ENCODE assay signal across 8 cellular contexts in the genomic region with DNA sequence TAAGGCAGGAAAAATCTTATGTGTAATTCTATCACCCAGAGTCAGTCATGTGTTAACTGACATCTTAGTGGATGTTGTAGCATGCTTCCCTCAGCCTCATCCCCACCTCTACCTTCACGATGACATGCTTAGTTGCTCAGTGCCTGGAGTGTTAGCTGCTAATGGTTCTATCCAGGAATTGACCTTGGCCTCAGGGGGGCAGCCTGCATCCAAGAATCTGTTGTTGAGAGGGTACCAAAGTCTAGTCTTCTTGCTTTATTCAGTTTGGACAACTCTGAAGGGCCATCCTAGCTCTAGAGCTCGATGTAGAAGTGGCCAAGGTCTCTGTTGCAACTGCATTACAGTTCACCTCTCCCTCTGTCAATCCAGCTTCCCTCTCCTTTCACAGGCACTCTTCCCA.
DNase-seq lines count a peak whose midpoint lies in the region; TF ChIP-seq lines count a peak whose summit lies in the region.

No MANE protein-coding gene starts in this region.

- H3K79me2 ChIP-seq in OCI-LY1 (ENCODE audit: insufficient read depth, low read length) = no peaks in the 10 kb centered on the region

- no peaks in the 10 kb centered on the region for H4K20me1 ChIP-seq in OCI-LY1 (ENCODE audit: insufficient read depth, low read length)

- no peak overlapping the region for H3K27ac ChIP-seq in OCI-LY1 (ENCODE audit: low read depth, low read length, poor library complexity, severe bottlenecking)
- H3K27ac ChIP-seq in coronary artery = no peak overlapping the region

- no peaks in the 10 kb centered on the region for H3K9me3 Mint-ChIP-seq in activated CD4-positive, alpha-beta T cell treated with anti-CD3 and anti-CD28 coated beads, Interleukin-2, amount 10 ng/mL, durations not matched to agents 24 days and 14 days
- H3K9me3 Mint-ChIP-seq in neural crest cell (no peaks in the 10 kb centered on the region), mesothelial cell of epicardium (peaks cover 7% of the 10 kb centered on the region)

- DNase-seq in activated CD4-positive, alpha-beta T cell treated with anti-CD3 and anti-CD28 coated beads, Interleukin-2, amount 10 ng/mL, durations not matched to agents 24 days and 14 days = peak; percentile 52
- DNase-seq in activated CD4-positive, alpha-beta T cell treated with anti-CD3 and anti-CD28 coated beads, Interleukin-2, amount 50 U/mL, for 4 hours = no peak
- DNase-seq in epithelial cell of proximal tubule (ENCODE audit: low read depth) = no peak
- peak; percentile 14 for DNase-seq in neural crest cell (ENCODE audit: low read depth, low spot score)
- DNase-seq in GF-D8 (lab: John Stamatoyannopoulos, UW) = no peak
- no peak for DNase-seq in mesothelial cell of epicardium (ENCODE audit: low spot score in 2 of 2, unreplicated experiment in 2 of 2)
- no peak for DNase-seq in coronary artery (ENCODE audit: low spot score)

- no peaks in the 10 kb centered on the region for H3K4me1 Mint-ChIP-seq in activated CD4-positive, alpha-beta T cell treated with anti-CD3 and anti-CD28 coated beads, Interleukin-2, amount 10 ng/mL, durations not matched to agents 24 days and 14 days
- peaks cover 5% of the 10 kb centered on the region for H3K4me1 Mint-ChIP-seq in neural crest cell
- no peaks in the 10 kb centered on the region for H3K4me1 Mint-ChIP-seq in mesothelial cell of epicardium

- H2AFZ ChIP-seq in OCI-LY1 (ENCODE audit: low read length) = no peak overlapping the region

- no peaks in the 10 kb centered on the region for H3K9me2 ChIP-seq in OCI-LY1 (ENCODE audit: low read depth, low read length)

- no peaks in the 10 kb centered on the region for H3K27me3 ChIP-seq in OCI-LY1 (ENCODE audit: insufficient read depth, low read length)

- TF ChIP-seq CTCF in OCI-LY1 (IDR thresholded peaks at IDR 0.05; ENCODE audit: low read length) (peak; percentile 41; the same call in 1 of the 2 replicates), epithelial cell of proximal tubule (conservative IDR thresholded peaks at IDR 0.05; ENCODE audit: low read depth, low read length) (peak; percentile 57), neural crest cell (conservative IDR thresholded peaks at IDR 0.05) (peak; percentile 41), mesothelial cell of epicardium (IDR thresholded peaks at IDR 0.05; ENCODE audit: unreplicated experiment) (no peak), coronary artery (IDR thresholded peaks at IDR 0.05) (no peak)

- H3K4me3 ChIP-seq in OCI-LY1 (ENCODE audit: low read depth, low read length, poor library complexity, severe bottlenecking) (no peak overlapping the region), epithelial cell of proximal tubule (ENCODE audit: low read depth, low read length) (no peak overlapping the region), coronary artery (no peak overlapping the region)

- H3K9ac ChIP-seq in OCI-LY1 (ENCODE audit: low read length) = no peak overlapping the region

- H3K4me1 ChIP-seq in OCI-LY1 (ENCODE audit: insufficient read depth, low read length, severe bottlenecking) = no peaks in the 10 kb centered on the region

- H3K4me3 Mint-ChIP-seq in activated CD4-positive, alpha-beta T cell treated with anti-CD3 and anti-CD28 coated beads, Interleukin-2, amount 10 ng/mL, durations not matched to agents 24 days and 14 days = no peak overlapping the region
- H3K4me3 Mint-ChIP-seq in neural crest cell (no peak overlapping the region), mesothelial cell of epicardium (no peak overlapping the region)

- H3K27me3 Mint-ChIP-seq in activated CD4-positive, alpha-beta T cell treated with anti-CD3 and anti-CD28 coated beads, Interleukin-2, amount 10 ng/mL, durations not matched to agents 24 days and 14 days = no peaks in the 10 kb centered on the region
- H3K27me3 Mint-ChIP-seq in neural crest cell (ENCODE audit: low read depth) (no peaks in the 10 kb centered on the region), mesothelial cell of epicardium (ENCODE audit: low read depth) (no peaks in the 10 kb centered on the region)

- no peaks in the 10 kb centered on the region for H3F3A ChIP-seq in OCI-LY1 (ENCODE audit: insufficient read depth, low read length)

- H3K27ac Mint-ChIP-seq in activated CD4-positive, alpha-beta T cell treated with anti-CD3 and anti-CD28 coated beads, Interleukin-2, amount 10 ng/mL, durations not matched to agents 24 days and 14 days = no peak overlapping the region
- H3K27ac Mint-ChIP-seq in neural crest cell (ENCODE audit: unreplicated experiment) (no peak overlapping the region), mesothelial cell of epicardium (no peak overlapping the region)

- no peak overlapping the region for H3K4me2 ChIP-seq in OCI-LY1 (ENCODE audit: low read length)

- H3K9me3 ChIP-seq in OCI-LY1 (ENCODE audit: low read length) = no peaks in the 10 kb centered on the region

- intact Hi-C loops in activated CD4-positive, alpha-beta T cell treated with anti-CD3 and anti-CD28 coated beads, Interleukin-2, amount 10 ng/mL, durations not matched to agents 24 days and 14 days (cut with micrococcal nuclease) = no loop called here

- H3K36me3 Mint-ChIP-seq in activated CD4-positive, alpha-beta T cell treated with anti-CD3 and anti-CD28 coated beads, Interleukin-2, amount 10 ng/mL, durations not matched to agents 24 days and 14 days (ENCODE audit: low read depth) = no peaks in the 10 kb centered on the region
- no peaks in the 10 kb centered on the region for H3K36me3 Mint-ChIP-seq in neural crest cell (ENCODE audit: low read depth)
- H3K36me3 Mint-ChIP-seq in mesothelial cell of epicardium = peaks cover 4% of the 10 kb centered on the region

- no peaks in the 10 kb centered on the region for H3K36me3 ChIP-seq in OCI-LY1 (ENCODE audit: insufficient read depth, low read length)

Comparison
In these comparisons a context has a peak if more than half of its experiments do, and no peak if none do; other contexts are left out.
1. DNase-seq: peak in activated CD4-positive, alpha-beta T cell treated with anti-CD3 and anti-CD28 coated beads, Interleukin-2, amount 10 ng/mL, durations not matched to agents 24 days and 14 days (single experiment) and neural crest cell (single experiment); none in activated CD4-positive, alpha-beta T cell treated with anti-CD3 and anti-CD28 coated beads, Interleukin-2, amount 50 U/mL, for 4 hours (0 of 2), epithelial cell of proximal tubule (single experiment), GF-D8 (single experiment), mesothelial cell of epicardium (0 of 2) and coronary artery (single experiment).
2. CTCF ChIP-seq: peak in OCI-LY1 (single experiment), epithelial cell of proximal tubule (single experiment) and neural crest cell (single experiment); none in mesothelial cell of epicardium (single experiment) and coronary artery (single experiment).